4 cellular contexts compared by ENCODE assay signal in the genomic region with DNA sequence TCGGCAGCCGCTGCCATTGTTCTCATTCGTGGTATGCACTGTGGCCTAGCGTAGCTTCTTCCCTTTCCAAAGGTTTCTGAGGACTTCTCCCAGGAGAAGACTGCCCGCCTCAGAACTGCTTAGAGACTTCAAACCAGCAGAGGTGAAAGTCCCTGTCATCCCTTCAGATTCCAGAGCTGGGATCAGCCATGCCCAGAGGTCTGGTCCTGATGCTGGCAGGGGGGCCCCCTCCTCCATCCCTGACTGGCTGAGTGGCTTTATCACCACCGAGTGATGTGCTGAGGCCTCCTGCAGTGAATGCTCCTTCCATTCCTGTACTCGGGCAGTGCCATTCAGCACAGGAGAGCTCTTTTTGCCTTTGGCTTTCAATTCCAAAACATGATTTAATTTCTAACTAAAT. TPM values are rescaled to one million over a fixed set of nuclear protein-coding genes. Genes with fewer than 3 reads are reported as not detected.
"Had no signal": no experiment of that assay in that cellular context is flagged by ENCODE, and none has a peak within 500 bp of the region (broad histone marks: within the 10 kb centered on the region; RNA-seq: fewer than 3 reads in every experiment).

No MANE protein-coding gene starts in this region.

RNA-seq across cellular contexts. Expression of a gene that starts 8.1 kb away (rescaled TPM):
- total RNA-seq: psoas muscle, skeletal muscle tissue had no signal
- polyA plus RNA-seq: immature natural killer cell; naive thymus-derived CD8-positive, alpha-beta T cell had no signal
